In the genomic region with DNA sequence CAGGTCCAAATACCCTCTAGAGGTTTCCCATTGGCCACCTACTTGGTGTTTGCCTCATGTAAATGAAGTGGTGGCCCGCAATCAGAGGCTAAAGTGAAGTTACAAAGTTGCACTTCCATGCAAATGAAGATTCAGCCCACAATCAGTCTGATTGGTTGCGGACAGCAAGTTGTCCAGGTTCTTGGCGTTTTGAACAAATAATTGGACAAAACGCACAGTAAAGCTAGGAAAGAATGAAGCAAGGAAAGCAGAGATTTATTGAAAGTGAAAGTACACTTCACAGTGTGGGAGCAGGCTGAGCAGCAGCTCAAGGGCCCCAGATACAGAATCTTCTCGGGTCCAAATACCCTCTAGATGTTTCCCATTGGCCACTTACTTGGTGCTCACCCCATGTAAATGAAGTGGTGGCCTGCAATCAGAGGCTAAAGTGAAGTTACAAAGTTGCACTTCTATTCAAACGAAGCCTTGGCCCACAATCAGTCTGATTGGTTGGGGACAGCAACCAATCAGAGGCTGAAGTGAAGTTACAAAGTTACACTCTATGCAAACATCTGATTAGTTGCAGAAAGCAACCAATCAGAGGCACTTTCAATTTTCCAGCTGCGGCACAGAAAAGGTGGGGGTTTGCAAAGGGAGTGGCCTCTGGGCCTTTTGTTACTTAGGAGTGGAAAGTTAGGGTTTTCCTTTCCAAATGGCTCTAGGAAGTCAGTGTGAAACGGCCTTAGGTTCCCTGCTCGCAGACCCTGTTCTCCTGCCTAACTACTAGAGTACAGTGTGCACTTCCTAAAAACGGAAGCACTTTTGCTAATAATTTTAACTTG, we compare ENCODE assay signal across 1 cellular context.
TF ChIP-seq lines count a peak whose summit lies in the region.

No MANE protein-coding gene starts in this region.

TF ChIP-seq in H1, 55 proteins besides CTCF, POLR2A, EP300 and RAD21:
- 0 out of 2 replicates have a peak, but pooled peaks have one; percentile 21 for TF ChIP-seq SP1 (IDR thresholded peaks at IDR 0.05; ENCODE audit: low read depth, low read length)
- no peak for TF ChIP-seq RBBP5 (IDR thresholded peaks at IDR 0.05; ENCODE audit: borderline replicate concordance, low read depth, low read length)
